In the genomic region with DNA sequence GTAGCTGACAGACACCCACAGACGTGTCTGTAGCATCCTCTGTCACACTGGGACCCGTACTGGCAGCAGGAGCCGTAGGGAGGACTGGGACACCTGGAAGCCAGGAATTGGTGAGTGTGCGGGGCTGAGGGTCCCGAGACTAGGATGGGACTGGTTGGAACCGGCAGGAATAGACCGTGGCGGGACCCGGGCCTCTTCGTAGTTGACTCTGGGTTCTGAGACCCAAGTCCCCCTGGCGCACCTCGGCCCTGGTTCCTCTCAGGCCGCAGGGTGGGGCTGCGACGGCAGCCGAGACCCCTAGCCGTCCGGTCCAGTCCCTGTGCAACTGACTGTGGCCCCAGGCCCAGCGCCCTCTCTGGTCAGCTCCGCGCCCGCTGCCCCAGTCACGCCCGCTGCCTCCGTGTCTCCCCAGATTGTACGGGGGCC, we compare ENCODE assay signal across 10 cellular contexts.
DNase-seq lines count a peak whose midpoint lies in the region; ATAC-seq, FAIRE-seq and TF ChIP-seq lines count a peak whose summit lies in the region.
"Had no signal": no experiment of that assay in that cellular context is flagged by ENCODE, and none has a peak within 500 bp of the region (broad histone marks: within the 10 kb centered on the region; RNA-seq: fewer than 3 reads in every experiment).

No MANE protein-coding gene starts in this region.

- peak overlapping the region; percentile 60; the same call in 2 of the 3 replicates for H3K4me3 Mint-ChIP-seq in GM23338

- H3K36me3 ChIP-seq in GM23338 (ENCODE audit: insufficient read depth) (no peaks in the 10 kb centered on the region), colonic mucosa (no peaks in the 10 kb centered on the region), kidney (ENCODE audit: control insufficient read depth in 1 of 2, insufficient read depth in 2 of 2, low read length in 2 of 2) (no peaks in the 10 kb centered on the region), gastrocnemius medialis (no peaks in the 10 kb centered on the region)

- peak; percentile 72 for ATAC-seq in GM23338
- no peak for ATAC-seq in gastrocnemius medialis
- no peak for ATAC-seq in HG03521 (IDR thresholded peaks at IDR 0.05; ENCODE audit: unreplicated experiment)

- intact Hi-C loops in colonic mucosa (cut with DNase I) (loop anchor here (10.0 kb wide), 1 partner anchor 111 kb away; no protein-coding TSS in a partner anchor), kidney (cut with DNase I) (no loop called here), gastrocnemius medialis (cut with DNase I; ENCODE audit: low total_unique reads) (no loop called here)

- peaks cover 6% of the 10 kb centered on the region for H3K27me3 Mint-ChIP-seq in GM23338 (ENCODE audit: insufficient read depth, low read depth, poor library complexity)

- peaks cover 12% of the 10 kb centered on the region; the same call in 1 of the 2 replicates for H4K20me1 ChIP-seq in GM23338 (replicated peaks; ENCODE audit: insufficient read depth)

- H3K27ac Mint-ChIP-seq in GM23338 = no peak overlapping the region

- H3K9me2 ChIP-seq in GM23338 (ENCODE audit: insufficient read depth) = no peaks in the 10 kb centered on the region

- H3K36me3 Mint-ChIP-seq in GM23338 (ENCODE audit: low read depth) = peaks cover 63% of the 10 kb centered on the region

- H3K9me3 ChIP-seq in colonic mucosa (no peaks in the 10 kb centered on the region), kidney (ENCODE audit: control insufficient read depth in 1 of 2, low read length in 2 of 2) (no peaks in the 10 kb centered on the region), gastrocnemius medialis (no peaks in the 10 kb centered on the region)

- H3K4me1 ChIP-seq in GM23338 (ENCODE audit: insufficient read depth) (peaks cover 3% of the 10 kb centered on the region; the same call in 1 of the 2 replicates), colonic mucosa (no peaks in the 10 kb centered on the region), kidney (ENCODE audit: control insufficient read depth in 1 of 2, insufficient read depth in 1 of 2, low read depth in 1 of 2, low read length in 2 of 2) (peaks cover 0 to 7% of the 10 kb centered on the region in 2 donors), gastrocnemius medialis (no peaks in the 10 kb centered on the region)

- H3K79me2 ChIP-seq in GM23338 (replicated peaks; ENCODE audit: insufficient read depth) = no peaks in the 10 kb centered on the region

- no peak overlapping the region for H3K27ac ChIP-seq in GM23338 (ENCODE audit: low read depth)
- no peak overlapping the region for H3K27ac ChIP-seq in colonic mucosa
- no peak overlapping the region for H3K27ac ChIP-seq in kidney (ENCODE audit: low read depth in 2 of 2, low read length in 2 of 2)
- H3K27ac ChIP-seq in gastrocnemius medialis = peak overlapping the region in 3 of 4 donors; percentile 2 to 32 (median 26)

- H3K9me3 Mint-ChIP-seq in GM23338 = peaks cover 88% of the 10 kb centered on the region

- H3F3A ChIP-seq in GM23338 (replicated peaks; ENCODE audit: low read depth) = no peaks in the 10 kb centered on the region

- in situ Hi-C loops in gastrocnemius medialis (cut with MboI; ENCODE audit: low sequenced_read_pairs in 4 of 4) = no loop called here

- H3K27me3 ChIP-seq in GM23338 (ENCODE audit: insufficient read depth) (peaks cover 11% of the 10 kb centered on the region), colonic mucosa (no peaks in the 10 kb centered on the region), gastrocnemius medialis (peaks cover 0 to 5% (median 4%) of the 10 kb centered on the region in 3 donors)

- peak; percentile 33 to 48; a peak in 3 of 4 replicates for TF ChIP-seq CTCF in GM23338 (conservative IDR thresholded peaks at IDR 0.05; ENCODE audit: low read depth in 2 of 2)
- no peak for TF ChIP-seq CTCF in colonic mucosa (IDR thresholded peaks at IDR 0.05)
- TF ChIP-seq CTCF in kidney (IDR thresholded peaks at IDR 0.05; ENCODE audit: borderline replicate concordance, extremely low read depth, insufficient read depth) = no peak
- no peak for TF ChIP-seq CTCF in gastrocnemius medialis (IDR thresholded peaks at IDR 0.05 in 4 of 5, conservative IDR thresholded peaks at IDR 0.05 in 1 of 5)

- peak; percentile 70 for DNase-seq in GM23338 (ENCODE audit: low spot score)
- DNase-seq in colonic mucosa = no peak
- no peak for DNase-seq in kidney
- DNase-seq in gastrocnemius medialis = no peak
- no peak for DNase-seq in NCI-H146 treated with DMSO at 0.1 percent for 48 hours (lab: John Stamatoyannopoulos, UW; ENCODE audit: unreplicated experiment)
- DNase-seq in SW480 (ENCODE audit: low spot score) = no peak
- no peak for DNase-seq in RPMI8226
- DNase-seq: activated effector memory CD4-positive, alpha-beta T cell treated with anti-CD3 and anti-CD28 coated beads, Interleukin-2, amount 50 U/mL, for 16 hours; NCI-H1694 treated with DMSO at 0.1 percent for 48 hours had no signal

- H2AFZ ChIP-seq in GM23338 = peak overlapping the region; percentile 95

- H3K9ac ChIP-seq in colonic mucosa (ENCODE audit: low read depth in 2 of 2, low read length in 2 of 2) (no peak overlapping the region), kidney (ENCODE audit: low read length in 2 of 2) (no peak overlapping the region)

- no peaks in the 10 kb centered on the region for H3K4me1 Mint-ChIP-seq in GM23338

- peak overlapping the region; percentile 80 for H3K4me3 ChIP-seq in GM23338
- peak overlapping the region; percentile 30 for H3K4me3 ChIP-seq in colonic mucosa
- peak overlapping the region; percentile 61 to 78 for H3K4me3 ChIP-seq in kidney (ENCODE audit: low read length in 2 of 2)
- H3K4me3 ChIP-seq in gastrocnemius medialis = peak overlapping the region; percentile 29 to 60 (median 50)

- FAIRE-seq in kidney (lab: Jason Lieb, UNC) = no peak

- no peak for TF ChIP-seq POLR2A in gastrocnemius medialis (IDR thresholded peaks at IDR 0.05)

- peak overlapping the region; percentile 97 for H3K4me2 ChIP-seq in GM23338

TF ChIP-seq in GM23338, 12 proteins besides CTCF, POLR2A, EP300 and RAD21:
- TF ChIP-seq ZNF114 (CRISPR knock-in tag; IDR thresholded peaks at IDR 0.05) = no peak
- TF ChIP-seq, protein P1, sequence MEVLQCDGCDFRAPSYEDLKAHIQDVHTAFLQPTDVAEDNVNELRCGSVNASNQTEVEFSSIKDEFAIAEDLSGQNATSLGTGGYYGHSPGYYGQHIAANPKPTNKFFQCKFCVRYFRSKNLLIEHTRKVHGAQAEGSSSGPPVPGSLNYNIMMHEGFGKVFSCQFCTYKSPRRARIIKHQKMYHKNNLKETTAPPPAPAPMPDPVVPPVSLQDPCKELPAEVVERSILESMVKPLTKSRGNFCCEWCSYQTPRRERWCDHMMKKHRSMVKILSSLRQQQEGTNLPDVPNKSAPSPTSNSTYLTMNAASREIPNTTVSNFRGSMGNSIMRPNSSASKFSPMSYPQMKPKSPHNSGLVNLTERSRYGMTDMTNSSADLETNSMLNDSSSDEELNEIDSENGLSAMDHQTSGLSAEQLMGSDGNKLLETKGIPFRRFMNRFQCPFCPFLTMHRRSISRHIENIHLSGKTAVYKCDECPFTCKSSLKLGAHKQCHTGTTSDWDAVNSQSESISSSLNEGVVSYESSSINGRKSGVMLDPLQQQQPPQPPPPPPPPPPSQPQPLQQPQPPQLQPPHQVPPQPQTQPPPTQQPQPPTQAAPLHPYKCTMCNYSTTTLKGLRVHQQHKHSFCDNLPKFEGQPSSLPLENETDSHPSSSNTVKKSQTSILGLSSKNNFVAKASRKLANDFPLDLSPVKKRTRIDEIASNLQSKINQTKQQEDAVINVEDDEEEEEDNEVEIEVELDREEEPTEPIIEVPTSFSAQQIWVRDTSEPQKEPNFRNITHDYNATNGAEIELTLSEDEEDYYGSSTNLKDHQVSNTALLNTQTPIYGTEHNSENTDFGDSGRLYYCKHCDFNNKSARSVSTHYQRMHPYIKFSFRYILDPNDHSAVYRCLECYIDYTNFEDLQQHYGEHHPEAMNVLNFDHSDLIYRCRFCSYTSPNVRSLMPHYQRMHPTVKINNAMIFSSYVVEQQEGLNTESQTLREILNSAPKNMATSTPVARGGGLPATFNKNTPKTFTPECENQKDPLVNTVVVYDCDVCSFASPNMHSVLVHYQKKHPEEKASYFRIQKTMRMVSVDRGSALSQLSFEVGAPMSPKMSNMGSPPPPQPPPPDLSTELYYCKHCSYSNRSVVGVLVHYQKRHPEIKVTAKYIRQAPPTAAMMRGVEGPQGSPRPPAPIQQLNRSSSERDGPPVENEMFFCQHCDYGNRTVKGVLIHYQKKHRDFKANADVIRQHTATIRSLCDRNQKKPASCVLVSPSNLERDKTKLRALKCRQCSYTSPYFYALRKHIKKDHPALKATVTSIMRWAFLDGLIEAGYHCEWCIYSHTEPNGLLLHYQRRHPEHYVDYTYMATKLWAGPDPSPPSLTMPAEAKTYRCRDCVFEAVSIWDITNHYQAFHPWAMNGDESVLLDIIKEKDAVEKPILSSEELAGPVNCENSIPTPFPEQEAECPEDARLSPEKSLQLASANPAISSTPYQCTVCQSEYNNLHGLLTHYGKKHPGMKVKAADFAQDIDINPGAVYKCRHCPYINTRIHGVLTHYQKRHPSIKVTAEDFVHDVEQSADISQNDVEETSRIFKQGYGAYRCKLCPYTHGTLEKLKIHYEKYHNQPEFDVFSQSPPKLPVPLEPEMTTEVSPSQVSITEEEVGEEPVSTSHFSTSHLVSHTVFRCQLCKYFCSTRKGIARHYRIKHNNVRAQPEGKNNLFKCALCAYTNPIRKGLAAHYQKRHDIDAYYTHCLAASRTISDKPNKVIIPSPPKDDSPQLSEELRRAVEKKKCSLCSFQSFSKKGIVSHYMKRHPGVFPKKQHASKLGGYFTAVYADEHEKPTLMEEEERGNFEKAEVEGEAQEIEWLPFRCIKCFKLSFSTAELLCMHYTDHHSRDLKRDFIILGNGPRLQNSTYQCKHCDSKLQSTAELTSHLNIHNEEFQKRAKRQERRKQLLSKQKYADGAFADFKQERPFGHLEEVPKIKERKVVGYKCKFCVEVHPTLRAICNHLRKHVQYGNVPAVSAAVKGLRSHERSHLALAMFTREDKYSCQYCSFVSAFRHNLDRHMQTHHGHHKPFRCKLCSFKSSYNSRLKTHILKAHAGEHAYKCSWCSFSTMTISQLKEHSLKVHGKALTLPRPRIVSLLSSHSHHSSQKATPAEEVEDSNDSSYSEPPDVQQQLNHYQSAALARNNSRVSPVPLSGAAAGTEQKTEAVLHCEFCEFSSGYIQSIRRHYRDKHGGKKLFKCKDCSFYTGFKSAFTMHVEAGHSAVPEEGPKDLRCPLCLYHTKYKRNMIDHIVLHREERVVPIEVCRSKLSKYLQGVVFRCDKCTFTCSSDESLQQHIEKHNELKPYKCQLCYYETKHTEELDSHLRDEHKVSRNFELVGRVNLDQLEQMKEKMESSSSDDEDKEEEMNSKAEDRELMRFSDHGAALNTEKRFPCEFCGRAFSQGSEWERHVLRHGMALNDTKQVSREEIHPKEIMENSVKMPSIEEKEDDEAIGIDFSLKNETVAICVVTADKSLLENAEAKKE (CRISPR knock-in tag; IDR thresholded peaks at IDR 0.05) = no peak
- TF ChIP-seq ZNF331 (CRISPR knock-in tag; IDR thresholded peaks at IDR 0.05; ENCODE audit: low read depth) = no peak
- TF ChIP-seq EZH2phosphoT487 (IDR thresholded peaks at IDR 0.05; ENCODE audit: unreplicated experiment) = no peak
- TF ChIP-seq CREB1 (CRISPR knock-in tag; IDR thresholded peaks at IDR 0.05; ENCODE audit: low read depth) = no peak
- TF ChIP-seq JUNB (IDR thresholded peaks at IDR 0.05; ENCODE audit: unreplicated experiment) = no peak
- no peak for TF ChIP-seq NANOG (IDR thresholded peaks at IDR 0.05; ENCODE audit: borderline replicate concordance)
TF ChIP-seq in GM23338: peak in this region for 0.

Comparison
In these comparisons a context has a peak if more than half of its experiments do, and no peak if none do; other contexts are left out.
1. H3K27ac ChIP-seq: peak in gastrocnemius medialis (3 of 4); none in GM23338 (single experiment), colonic mucosa (single experiment) and kidney (0 of 2).
2. H3K4me3 ChIP-seq: peak in every context shown above with its lines; median percentile 80 in GM23338; 70 in kidney; 50 in gastrocnemius medialis; 30 in colonic mucosa.
3. CTCF ChIP-seq: peak in GM23338 (2 of 2); none in colonic mucosa (single experiment), kidney (single experiment) and gastrocnemius medialis (0 of 5).